Comparison of ENCODE assay signal across 11 cellular contexts in the genomic region with DNA sequence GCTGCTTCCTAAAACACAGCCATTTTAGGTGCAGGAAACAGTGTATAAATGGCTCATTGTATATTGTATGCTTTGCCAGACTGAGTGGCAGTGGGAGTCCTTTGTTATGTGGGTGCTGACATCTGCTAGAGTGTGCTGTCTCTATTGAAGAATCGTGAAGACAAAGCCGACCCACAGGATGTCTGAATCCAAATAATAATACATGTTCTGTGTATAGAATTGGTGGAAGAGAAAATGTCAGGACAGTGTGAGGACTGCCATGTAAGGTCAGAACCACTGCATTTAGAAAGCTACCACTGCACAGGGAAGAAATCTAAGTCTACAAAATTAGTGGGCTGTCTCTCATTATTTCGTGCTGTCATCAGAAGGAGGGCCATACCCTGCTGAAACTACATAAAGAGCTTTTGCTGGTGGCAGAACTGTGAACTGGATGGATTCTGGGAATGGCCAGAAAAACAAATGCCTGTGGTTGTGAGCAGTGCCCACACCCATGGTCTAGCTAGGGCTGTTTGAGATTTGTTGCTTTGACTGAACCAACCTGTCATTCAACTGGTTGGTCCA. TPM values are rescaled to one million over a fixed set of nuclear protein-coding genes. Genes with fewer than 3 reads are reported as not detected.
DNase-seq lines count a peak whose midpoint lies in the region; ATAC-seq and TF ChIP-seq lines count a peak whose summit lies in the region.
"Had no signal": no experiment of that assay in that cellular context is flagged by ENCODE, and none has a peak within 500 bp of the region (broad histone marks: within the 10 kb centered on the region; RNA-seq: fewer than 3 reads in every experiment).

No MANE protein-coding gene starts in this region.

- peak overlapping the region; percentile 90 for H3K4me3 Mint-ChIP-seq in activated naive CD4-positive, alpha-beta T cell treated with anti-CD3 and anti-CD28 coated beads, Interleukin-2, amount 10 ng/mL, durations not matched to agents 7 days and 5 days
- H3K4me3 Mint-ChIP-seq in WTC11 = no peak overlapping the region

- peak overlapping the region; percentile 87 for H3K27ac Mint-ChIP-seq in activated naive CD4-positive, alpha-beta T cell treated with anti-CD3 and anti-CD28 coated beads, Interleukin-2, amount 10 ng/mL, durations not matched to agents 7 days and 5 days
- H3K27ac Mint-ChIP-seq in WTC11 = no peak overlapping the region

- H3K4me1 ChIP-seq in urinary bladder (ENCODE audit: insufficient read depth) = no peaks in the 10 kb centered on the region

- ATAC-seq in WTC11 = peak; percentile 73
- ATAC-seq in HG02571 (IDR thresholded peaks at IDR 0.05; ENCODE audit: unreplicated experiment) = no peak

- H3K27ac ChIP-seq in urinary bladder (ENCODE audit: low read depth) = no peak overlapping the region
- H3K27ac ChIP-seq: C4-2B, parathyroid adenoma, vagina had no signal

- no peaks in the 10 kb centered on the region for H3K36me3 ChIP-seq in urinary bladder (ENCODE audit: insufficient read depth)
- H3K36me3 ChIP-seq: vagina had no signal

- POLR2A ChIA-PET in WTC11 (lab: Charles Lee) = no interaction called here

- H3K9me3 Mint-ChIP-seq in activated naive CD4-positive, alpha-beta T cell treated with anti-CD3 and anti-CD28 coated beads, Interleukin-2, amount 10 ng/mL, durations not matched to agents 7 days and 5 days = peaks cover 2% of the 10 kb centered on the region
- peaks cover 16% of the 10 kb centered on the region; the same call in 1 of the 2 replicates for H3K9me3 Mint-ChIP-seq in WTC11

- no peaks in the 10 kb centered on the region for H3K27me3 Mint-ChIP-seq in activated naive CD4-positive, alpha-beta T cell treated with anti-CD3 and anti-CD28 coated beads, Interleukin-2, amount 10 ng/mL, durations not matched to agents 7 days and 5 days
- no peaks in the 10 kb centered on the region; the same call in 1 of the 2 replicates for H3K27me3 Mint-ChIP-seq in WTC11 (ENCODE audit: low read depth)

- WGBS in urinary bladder = 55% methylated on average over 3 of the region's 3 CpGs

- peaks cover 68% of the 10 kb centered on the region for H3K4me1 Mint-ChIP-seq in activated naive CD4-positive, alpha-beta T cell treated with anti-CD3 and anti-CD28 coated beads, Interleukin-2, amount 10 ng/mL, durations not matched to agents 7 days and 5 days
- H3K4me1 Mint-ChIP-seq in WTC11 = peaks cover 37% of the 10 kb centered on the region

- peak; percentile 51 for DNase-seq in activated naive CD4-positive, alpha-beta T cell treated with anti-CD3 and anti-CD28 coated beads, Interleukin-2, amount 10 ng/mL, durations not matched to agents 7 days and 5 days
- DNase-seq in activated naive CD4-positive, alpha-beta T cell treated with Interleukin-2 at 50 U/mL for 16 hours = no peak
- DNase-seq in WTC11 (ENCODE audit: low spot score) = no peak
- DNase-seq in kidney tubule cell (ENCODE audit: low spot score) = peak; percentile 22
- DNase-seq in T-helper 9 cell = no peak
- DNase-seq in Kasumi-1 (lab: John Stamatoyannopoulos, UW) = no peak

- TF ChIP-seq CTCF in WTC11 (IDR thresholded peaks at IDR 0.05) = no peak

- CTCF ChIA-PET in activated naive CD4-positive, alpha-beta T cell treated with anti-CD3 and anti-CD28 coated beads, Interleukin-2, amount 10 ng/mL, durations not matched to agents 7 days and 5 days (lab: Charles Lee) = interaction anchor here (1.0 to 2.2 kb wide), 12 partner anchors 22 to 80 kb away, joined by 3 to 9 read pairs (median 5); no protein-coding TSS in a partner anchor
- CTCF ChIA-PET in WTC11 (lab: Charles Lee) = interaction anchor here (1.2 kb wide), 1 partner anchor 67 kb away, joined by 3 read pairs; no protein-coding TSS in a partner anchor

- peak overlapping the region; percentile 33 for H3K4me3 ChIP-seq in urinary bladder (ENCODE audit: low read depth, low read length)

- peaks cover 70% of the 10 kb centered on the region for H3K36me3 Mint-ChIP-seq in activated naive CD4-positive, alpha-beta T cell treated with anti-CD3 and anti-CD28 coated beads, Interleukin-2, amount 10 ng/mL, durations not matched to agents 7 days and 5 days
- no peaks in the 10 kb centered on the region for H3K36me3 Mint-ChIP-seq in WTC11

TF ChIP-seq in WTC11, 78 proteins besides CTCF, POLR2A, EP300 and RAD21 (continues in another document):
- no peak for TF ChIP-seq NR3C1 (CRISPR knock-in tag; conservative IDR thresholded peaks at IDR 0.05; ENCODE audit: low read depth)
- TF ChIP-seq, protein P1, sequence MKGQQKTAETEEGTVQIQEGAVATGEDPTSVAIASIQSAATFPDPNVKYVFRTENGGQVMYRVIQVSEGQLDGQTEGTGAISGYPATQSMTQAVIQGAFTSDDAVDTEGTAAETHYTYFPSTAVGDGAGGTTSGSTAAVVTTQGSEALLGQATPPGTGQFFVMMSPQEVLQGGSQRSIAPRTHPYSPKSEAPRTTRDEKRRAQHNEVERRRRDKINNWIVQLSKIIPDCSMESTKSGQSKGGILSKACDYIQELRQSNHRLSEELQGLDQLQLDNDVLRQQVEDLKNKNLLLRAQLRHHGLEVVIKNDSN (CRISPR knock-in tag; IDR thresholded peaks at IDR 0.05) = no peak
- TF ChIP-seq, protein P2, sequence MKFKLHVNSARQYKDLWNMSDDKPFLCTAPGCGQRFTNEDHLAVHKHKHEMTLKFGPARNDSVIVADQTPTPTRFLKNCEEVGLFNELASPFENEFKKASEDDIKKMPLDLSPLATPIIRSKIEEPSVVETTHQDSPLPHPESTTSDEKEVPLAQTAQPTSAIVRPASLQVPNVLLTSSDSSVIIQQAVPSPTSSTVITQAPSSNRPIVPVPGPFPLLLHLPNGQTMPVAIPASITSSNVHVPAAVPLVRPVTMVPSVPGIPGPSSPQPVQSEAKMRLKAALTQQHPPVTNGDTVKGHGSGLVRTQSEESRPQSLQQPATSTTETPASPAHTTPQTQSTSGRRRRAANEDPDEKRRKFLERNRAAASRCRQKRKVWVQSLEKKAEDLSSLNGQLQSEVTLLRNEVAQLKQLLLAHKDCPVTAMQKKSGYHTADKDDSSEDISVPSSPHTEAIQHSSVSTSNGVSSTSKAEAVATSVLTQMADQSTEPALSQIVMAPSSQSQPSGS (CRISPR knock-in tag; IDR thresholded peaks at IDR 0.05; ENCODE audit: borderline replicate concordance, low read depth) = no peak
- TF ChIP-seq, protein P3, sequence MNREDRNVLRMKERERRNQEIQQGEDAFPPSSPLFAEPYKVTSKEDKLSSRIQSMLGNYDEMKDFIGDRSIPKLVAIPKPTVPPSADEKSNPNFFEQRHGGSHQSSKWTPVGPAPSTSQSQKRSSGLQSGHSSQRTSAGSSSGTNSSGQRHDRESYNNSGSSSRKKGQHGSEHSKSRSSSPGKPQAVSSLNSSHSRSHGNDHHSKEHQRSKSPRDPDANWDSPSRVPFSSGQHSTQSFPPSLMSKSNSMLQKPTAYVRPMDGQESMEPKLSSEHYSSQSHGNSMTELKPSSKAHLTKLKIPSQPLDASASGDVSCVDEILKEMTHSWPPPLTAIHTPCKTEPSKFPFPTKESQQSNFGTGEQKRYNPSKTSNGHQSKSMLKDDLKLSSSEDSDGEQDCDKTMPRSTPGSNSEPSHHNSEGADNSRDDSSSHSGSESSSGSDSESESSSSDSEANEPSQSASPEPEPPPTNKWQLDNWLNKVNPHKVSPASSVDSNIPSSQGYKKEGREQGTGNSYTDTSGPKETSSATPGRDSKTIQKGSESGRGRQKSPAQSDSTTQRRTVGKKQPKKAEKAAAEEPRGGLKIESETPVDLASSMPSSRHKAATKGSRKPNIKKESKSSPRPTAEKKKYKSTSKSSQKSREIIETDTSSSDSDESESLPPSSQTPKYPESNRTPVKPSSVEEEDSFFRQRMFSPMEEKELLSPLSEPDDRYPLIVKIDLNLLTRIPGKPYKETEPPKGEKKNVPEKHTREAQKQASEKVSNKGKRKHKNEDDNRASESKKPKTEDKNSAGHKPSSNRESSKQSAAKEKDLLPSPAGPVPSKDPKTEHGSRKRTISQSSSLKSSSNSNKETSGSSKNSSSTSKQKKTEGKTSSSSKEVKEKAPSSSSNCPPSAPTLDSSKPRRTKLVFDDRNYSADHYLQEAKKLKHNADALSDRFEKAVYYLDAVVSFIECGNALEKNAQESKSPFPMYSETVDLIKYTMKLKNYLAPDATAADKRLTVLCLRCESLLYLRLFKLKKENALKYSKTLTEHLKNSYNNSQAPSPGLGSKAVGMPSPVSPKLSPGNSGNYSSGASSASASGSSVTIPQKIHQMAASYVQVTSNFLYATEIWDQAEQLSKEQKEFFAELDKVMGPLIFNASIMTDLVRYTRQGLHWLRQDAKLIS (CRISPR knock-in tag; IDR thresholded peaks at IDR 0.05; ENCODE audit: borderline replicate concordance) = no peak
- TF ChIP-seq FOXJ3 (CRISPR knock-in tag; IDR thresholded peaks at IDR 0.05; ENCODE audit: borderline replicate concordance) = no peak
- TF ChIP-seq, protein P4, sequence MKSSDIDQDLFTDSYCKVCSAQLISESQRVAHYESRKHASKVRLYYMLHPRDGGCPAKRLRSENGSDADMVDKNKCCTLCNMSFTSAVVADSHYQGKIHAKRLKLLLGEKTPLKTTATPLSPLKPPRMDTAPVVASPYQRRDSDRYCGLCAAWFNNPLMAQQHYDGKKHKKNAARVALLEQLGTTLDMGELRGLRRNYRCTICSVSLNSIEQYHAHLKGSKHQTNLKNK (CRISPR knock-in tag; IDR thresholded peaks at IDR 0.05) = no peak
- TF ChIP-seq, protein P5, sequence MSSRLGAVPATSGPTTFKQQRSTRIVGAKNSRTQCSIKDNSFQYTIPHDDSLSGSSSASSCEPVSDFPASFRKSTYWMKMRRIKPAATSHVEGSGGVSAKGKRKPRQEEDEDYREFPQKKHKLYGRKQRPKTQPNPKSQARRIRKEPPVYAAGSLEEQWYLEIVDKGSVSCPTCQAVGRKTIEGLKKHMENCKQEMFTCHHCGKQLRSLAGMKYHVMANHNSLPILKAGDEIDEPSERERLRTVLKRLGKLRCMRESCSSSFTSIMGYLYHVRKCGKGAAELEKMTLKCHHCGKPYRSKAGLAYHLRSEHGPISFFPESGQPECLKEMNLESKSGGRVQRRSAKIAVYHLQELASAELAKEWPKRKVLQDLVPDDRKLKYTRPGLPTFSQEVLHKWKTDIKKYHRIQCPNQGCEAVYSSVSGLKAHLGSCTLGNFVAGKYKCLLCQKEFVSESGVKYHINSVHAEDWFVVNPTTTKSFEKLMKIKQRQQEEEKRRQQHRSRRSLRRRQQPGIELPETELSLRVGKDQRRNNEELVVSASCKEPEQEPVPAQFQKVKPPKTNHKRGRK (CRISPR knock-in tag; IDR thresholded peaks at IDR 0.05; ENCODE audit: borderline replicate concordance) = no peak
- TF ChIP-seq JAZF1 (CRISPR knock-in tag; IDR thresholded peaks at IDR 0.05) = no peak

RNA-seq across cellular contexts. Expression of a gene that starts 2.5 kb away (rescaled TPM):
- total RNA-seq in WTC11 (2021) (0.57 to 1.1 TPM (median 0.62 TPM) in 3 replicates), urinary bladder (1.5 TPM)
- 6.7 TPM for polyA plus RNA-seq in urinary bladder

Comparison
In these comparisons a context has a peak if more than half of its experiments do, and no peak if none do; other contexts are left out.
1. DNase-seq: peak in activated naive CD4-positive, alpha-beta T cell treated with anti-CD3 and anti-CD28 coated beads, Interleukin-2, amount 10 ng/mL, durations not matched to agents 7 days and 5 days (single experiment) and kidney tubule cell (single experiment); none in activated naive CD4-positive, alpha-beta T cell treated with Interleukin-2 at 50 U/mL for 16 hours (single experiment), WTC11 (single experiment), T-helper 9 cell (single experiment) and Kasumi-1 (0 of 2).